13 cellular contexts compared by ENCODE assay signal in genomic region chr7:28615091-28615490, GRCh38.
DNase-seq lines count a peak whose midpoint lies in the region; ATAC-seq and TF ChIP-seq lines count a peak whose summit lies in the region.
"Had no signal": no experiment of that assay in that cellular context is flagged by ENCODE, and none has a peak within 500 bp of the region (broad histone marks: within the 10 kb centered on the region; RNA-seq: fewer than 3 reads in every experiment).

No MANE protein-coding gene starts in this region.

- H3K4me2 ChIP-seq in hepatocyte = no peak overlapping the region

- no peaks in the 10 kb centered on the region for H3K27me3 ChIP-seq in hepatocyte
- H3K27me3 ChIP-seq: SJSA1 had no signal

- TF ChIP-seq CTCF in 22Rv1 (IDR thresholded peaks at IDR 0.05) (peak; percentile 31), GM12873 (IDR thresholded peaks at IDR 0.05; ENCODE audit: insufficient read depth, low read depth, low read length, missing control alignments) (peak; percentile 35), hepatocyte (IDR thresholded peaks at IDR 0.05; ENCODE audit: poor library complexity) (no peak)

- no peaks in the 10 kb centered on the region for H3K9me3 ChIP-seq in hepatocyte (ENCODE audit: low read depth)
- H3K9me3 ChIP-seq: prostate gland, SJSA1 had no signal

- no peaks in the 10 kb centered on the region for H3K9me2 ChIP-seq in hepatocyte (replicated peaks; ENCODE audit: insufficient read depth)

- H3K27ac ChIP-seq in 22Rv1 = no peak overlapping the region
- H3K27ac ChIP-seq in hepatocyte = no peak overlapping the region
- H3K27ac ChIP-seq: prostate gland, SJSA1 had no signal

- H3K79me2 ChIP-seq in hepatocyte = no peaks in the 10 kb centered on the region

- no peaks in the 10 kb centered on the region for H4K20me1 ChIP-seq in hepatocyte (ENCODE audit: insufficient read depth, poor library complexity, severe bottlenecking)

- H3K4me1 ChIP-seq in hepatocyte (ENCODE audit: insufficient read depth) = peaks cover 3% of the 10 kb centered on the region
- H3K4me1 ChIP-seq: prostate gland, SJSA1 had no signal

- DNase-seq in OCI-M1 (lab: John Stamatoyannopoulos, UW) (peak; percentile 7), iPS DF 4.7 (ENCODE audit: extremely low read depth, low spot score) (peak; percentile 33), mesenteric fat pad (ENCODE audit: low spot score) (no peak), hepatocyte (ENCODE audit: low spot score) (no peak), T1000 (lab: John Stamatoyannopoulos, UW) (no peak)
- DNase-seq: activated CD4-positive, alpha-beta memory T cell treated with anti-CD3 and anti-CD28 coated beads for 36 hours; kidney glomerular epithelial cell; NCI-H1694 had no signal

- 86% methylated on average over 4 of the region's 4 CpGs for WGBS in hepatocyte (ENCODE audit: low lambda C conversion rate, missing lambda C conversion rate)

- ATAC-seq in HG03457 (IDR thresholded peaks at IDR 0.05; ENCODE audit: unreplicated experiment) = no peak

- H3K36me3 ChIP-seq in hepatocyte (replicated peaks; ENCODE audit: insufficient read depth, low read depth) = no peaks in the 10 kb centered on the region
- H3K36me3 ChIP-seq: prostate gland, SJSA1 had no signal

- H2AFZ ChIP-seq in hepatocyte = no peak overlapping the region

- H3K4me3 ChIP-seq in hepatocyte = no peak overlapping the region
- H3K4me3 ChIP-seq: prostate gland, SJSA1 had no signal

Comparison
In these comparisons a context has a peak if more than half of its experiments do, and no peak if none do; other contexts are left out.
1. DNase-seq: peak in OCI-M1 (single experiment) and iPS DF 4.7 (single experiment); none in mesenteric fat pad (single experiment), hepatocyte (single experiment) and T1000 (single experiment).